Comparison of ENCODE assay signal across 8 cellular contexts in the genomic region with DNA sequence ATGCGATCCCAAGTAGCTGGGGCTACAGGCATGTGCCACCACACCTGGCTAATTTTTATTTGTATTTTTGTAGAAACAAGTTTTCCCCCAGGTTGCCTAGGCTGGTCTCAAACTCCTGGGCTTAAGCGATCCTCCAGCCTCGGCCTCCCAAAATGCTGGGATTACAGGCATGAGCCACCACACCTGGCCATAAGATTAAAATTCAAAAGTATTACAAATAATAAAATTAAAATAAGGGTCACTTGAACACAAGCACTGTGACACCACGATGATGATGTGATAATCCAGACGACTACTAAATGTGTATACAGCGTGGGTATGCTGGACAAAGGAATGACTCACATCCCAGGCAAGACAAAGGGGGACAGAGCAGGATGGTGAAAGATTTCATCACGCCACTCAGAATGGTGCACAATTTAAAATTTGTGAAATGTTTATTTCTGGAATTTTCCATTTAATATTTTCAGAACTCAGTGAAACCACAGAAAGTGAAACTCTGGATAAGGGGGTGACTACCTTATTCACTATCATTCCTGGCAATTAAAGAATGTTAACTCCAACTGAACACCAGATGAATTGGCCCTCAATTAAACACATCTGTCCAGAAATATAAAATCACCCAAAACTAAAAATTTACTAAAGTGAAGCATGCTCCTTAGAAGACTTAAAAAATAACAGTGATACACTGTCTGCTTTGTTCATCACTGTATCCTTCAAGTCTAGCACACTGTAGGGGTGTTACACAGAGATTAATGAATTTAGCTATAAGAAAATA. TPM values are rescaled to one million over a fixed set of nuclear protein-coding genes. Genes with fewer than 3 reads are reported as not detected.
DNase-seq lines count a peak whose midpoint lies in the region; ATAC-seq and TF ChIP-seq lines count a peak whose summit lies in the region.

No MANE protein-coding gene starts in this region.

- no peak for ATAC-seq in GM18498 (IDR thresholded peaks at IDR 0.05; ENCODE audit: unreplicated experiment)
- no peak for ATAC-seq in GM19351 (IDR thresholded peaks at IDR 0.05; ENCODE audit: unreplicated experiment)

- peak overlapping the region; percentile 6 for H3K4me3 Mint-ChIP-seq in Calu3 (ENCODE audit: low read depth, unreplicated experiment)
- H3K4me3 Mint-ChIP-seq in MCF 10A (ENCODE audit: unreplicated experiment): no peak overlapping the region

- H3K36me3 ChIP-seq in mesodermal cell (ENCODE audit: control insufficient read depth, insufficient read depth, low read length): peaks cover 4% of the 10 kb centered on the region

- H3K9me3 Mint-ChIP-seq in Calu3 (ENCODE audit: low read depth, unreplicated experiment) (no peaks in the 10 kb centered on the region), MCF 10A (ENCODE audit: unreplicated experiment) (no peaks in the 10 kb centered on the region)

- TF ChIP-seq CTCF in Calu3 (IDR thresholded peaks at IDR 0.05; ENCODE audit: unreplicated experiment) (no peak), NB4 (IDR thresholded peaks at IDR 0.05; ENCODE audit: low read depth, low read length) (no peak), MCF 10A (IDR thresholded peaks at IDR 0.05; ENCODE audit: unreplicated experiment) (no peak)

- peaks cover 69% of the 10 kb centered on the region for H3K4me1 Mint-ChIP-seq in Calu3 (ENCODE audit: low read depth, unreplicated experiment)
- H3K4me1 Mint-ChIP-seq in MCF 10A (ENCODE audit: insufficient read depth, unreplicated experiment): peaks cover 27% of the 10 kb centered on the region

- DNase-seq in Calu3 (peak; percentile 56), NB4 (ENCODE audit: low read depth) (peak; percentile 81), MCF 10A (ENCODE audit: unreplicated experiment) (peak; percentile 89), NCI-H774 (lab: John Stamatoyannopoulos, UW) (no peak), NCI-H1048 (lab: John Stamatoyannopoulos, UW) (no peak)

- WGBS in mesodermal cell (ENCODE audit: insufficient coverage in 2 of 2), 2 experiments: 83 to 90% methylated on average over 4 of the region's 7 CpGs

- H3K4me1 ChIP-seq in mesodermal cell (ENCODE audit: control insufficient read depth, insufficient read depth, low read length, poor library complexity, severe bottlenecking): peaks cover 25% of the 10 kb centered on the region

- H3K36me3 Mint-ChIP-seq in Calu3 (ENCODE audit: insufficient read depth, unreplicated experiment) (peaks cover 18% of the 10 kb centered on the region), MCF 10A (ENCODE audit: insufficient read depth, unreplicated experiment) (peaks cover 8% of the 10 kb centered on the region)

- H3K9me3 ChIP-seq in mesodermal cell (ENCODE audit: control insufficient read depth, low read length): no peaks in the 10 kb centered on the region

- BruUV-seq in Calu3 (replicated peaks; lab: Mats Ljungman, UMichigan): no TSS peak
- BruUV-seq in MCF 10A (replicated peaks; lab: Mats Ljungman, UMichigan): TSS peak; percentile 52

- H3K27ac Mint-ChIP-seq in Calu3 (ENCODE audit: unreplicated experiment) (peak overlapping the region; percentile 63), MCF 10A (ENCODE audit: low read depth, unreplicated experiment) (peak overlapping the region; percentile 50)

- no peak overlapping the region for H3K4me3 ChIP-seq in NB4 (ENCODE audit: low read depth, low read length)
- no peak overlapping the region for H3K4me3 ChIP-seq in mesodermal cell (ENCODE audit: extremely low read depth, insufficient read depth, low read length, poor library complexity, severe bottlenecking)

- no peak for TF ChIP-seq POLR2A in NB4 (IDR thresholded peaks at IDR 0.05; ENCODE audit: extremely low read depth, insufficient read length)

- peak overlapping the region; percentile 73 for H3K27ac ChIP-seq in mesodermal cell (ENCODE audit: low read depth, low read length, severe bottlenecking)

- POLR2A ChIA-PET in MCF 10A (lab: Yijun Ruan, JAX): interaction anchor here (1.0 to 3.4 kb wide), 12 partner anchors 10 to 236 kb away, joined by 3 to 19 read pairs (median 4); partner anchors contain the start of gene RNF114

- intact Hi-C loops in Calu3 (cut with micrococcal nuclease; ENCODE audit: unreplicated experiment) (no loop called here), MCF 10A (cut with micrococcal nuclease) (no loop called here)

- H3K27me3 Mint-ChIP-seq in Calu3 (ENCODE audit: unreplicated experiment): no peaks in the 10 kb centered on the region
- no peaks in the 10 kb centered on the region for H3K27me3 Mint-ChIP-seq in MCF 10A (ENCODE audit: insufficient read depth, unreplicated experiment)

- CTCF ChIA-PET in Calu3 (lab: Charles Lee) (interaction anchor here (0.8 to 1.6 kb wide), 3 partner anchors 10 to 80 kb away, joined by 6 to 7 read pairs (median 6); no protein-coding TSS in a partner anchor), MCF 10A (lab: Yijun Ruan, JAX) (interaction anchor here (0.6 kb wide), 2 partner anchors 15 to 58 kb away, joined by 4 read pairs; no protein-coding TSS in a partner anchor)

RNA-seq across cellular contexts. Expression of gene B4GALT5, which starts 13.1 kb away (rescaled TPM):
- total RNA-seq in Calu3 (2022) (117 and 131 TPM in 2 replicates), MCF 10A (2022) (17.1 and 19.7 TPM in 2 replicates)
- 30.3 TPM for polyA plus RNA-seq in mesodermal cell (2013, experiment 1 of 2)
- polyA plus RNA-seq in mesodermal cell (2013, experiment 2 of 2): 25.8 TPM

Comparison
In these comparisons a context has a peak if more than half of its experiments do, and no peak if none do; other contexts are left out.
1. DNase-seq: peak in Calu3 (single experiment), NB4 (single experiment) and MCF 10A (single experiment); none in NCI-H774 (single experiment) and NCI-H1048 (single experiment).